Comparison of ENCODE assay signal across 21 cellular contexts in genomic region chr7:186516-187113, GRCh38. TPM values are rescaled to one million over a fixed set of nuclear protein-coding genes. Genes with fewer than 3 reads are reported as not detected.
DNase-seq lines count a peak whose midpoint lies in the region; FAIRE-seq and TF ChIP-seq lines count a peak whose summit lies in the region.
"Had no signal": no experiment of that assay in that cellular context is flagged by ENCODE, and none has a peak within 500 bp of the region (broad histone marks: within the 10 kb centered on the region; RNA-seq: fewer than 3 reads in every experiment).

No MANE protein-coding gene starts in this region.

- H3K18ac ChIP-seq in neuronal stem cell (ENCODE audit: low read length) = peak overlapping the region; percentile 81

- peak; percentile 81 for DNase-seq in RPMI7951 (ENCODE audit: low read depth)
- no peak for DNase-seq in neuronal stem cell (ENCODE audit: low spot score)
- DNase-seq in activated T-cell treated with anti-CD3 and anti-CD28 coated beads for 4 hours = no peak
- DNase-seq in endodermal cell = no peak
- no peak for DNase-seq in frontal cortex (ENCODE audit: low spot score in 2 of 2)
- no peak for DNase-seq in colonic mucosa
- DNase-seq: 8988T; C1 segment of cervical spinal cord; CD4-positive, CD25-positive, alpha-beta regulatory T cell; CD8-positive, alpha-beta memory T cell; COR-L47; DMS 273 treated with DMSO at 0.1 percent for 48 hours; DMS53; DND-41; EL; GM23248; IMR-90 had no signal

- no peak overlapping the region for H3K14ac ChIP-seq in neuronal stem cell (ENCODE audit: low read length)

- peaks cover 17% of the 10 kb centered on the region for H3K4me1 Mint-ChIP-seq in endodermal cell

- peaks cover 2% of the 10 kb centered on the region for H3K27me3 Mint-ChIP-seq in endodermal cell (ENCODE audit: insufficient read depth)

- H3K23ac ChIP-seq in neuronal stem cell (ENCODE audit: low read depth, low read length, poor library complexity) = no peak overlapping the region

- H2BK15ac ChIP-seq in neuronal stem cell (ENCODE audit: low read length) = peak overlapping the region; percentile 45

- H2AK5ac ChIP-seq in neuronal stem cell (ENCODE audit: low read depth, low read length) = peak overlapping the region; percentile 78

- H4K91ac ChIP-seq in neuronal stem cell (ENCODE audit: low read depth, low read length, poor library complexity) = no peak overlapping the region

- intact Hi-C loops in colonic mucosa (cut with DNase I) = no loop called here

- no peak for FAIRE-seq in frontal cortex (lab: Jason Lieb, UNC)
- FAIRE-seq: GM12891, H54, HTR-8/SVneo had no signal

- H3K4me3 Mint-ChIP-seq in endodermal cell = no peak overlapping the region
- H3K4me3 Mint-ChIP-seq: CD4-positive, CD25-positive, alpha-beta regulatory T cell; CD8-positive, alpha-beta memory T cell had no signal

- no peak overlapping the region for H2BK5ac ChIP-seq in neuronal stem cell (ENCODE audit: low read length)

- peak overlapping the region in 1 of 11 experiments; percentile 29; a peak in 1 of 22 replicates for H3K9ac ChIP-seq in BLaER1 treated with 17β-estradiol and CSF1 and Interleukin-3, amounts not matched to agents 10 nM and 100 nM
- H3K9ac ChIP-seq in neuronal stem cell (ENCODE audit: low read depth, low read length, poor library complexity) (no peak overlapping the region), endodermal cell (ENCODE audit: extremely low read depth, low read length, poor library complexity, severe bottlenecking) (no peak overlapping the region), colonic mucosa (ENCODE audit: low read depth in 2 of 2, low read length in 2 of 2) (no peak overlapping the region)
- H3K9ac ChIP-seq: GM23248 had no signal

- H2AFZ ChIP-seq in neuronal stem cell (ENCODE audit: low read length) = no peak overlapping the region
- H2AFZ ChIP-seq: GM23248 had no signal

- H3K9me3 Mint-ChIP-seq in endodermal cell = no peaks in the 10 kb centered on the region

- H3K27ac Mint-ChIP-seq in endodermal cell = no peak overlapping the region
- H3K27ac Mint-ChIP-seq: CD4-positive, CD25-positive, alpha-beta regulatory T cell; CD8-positive, alpha-beta memory T cell had no signal

- no CpG with 5 or more reads among the region's 26 CpGs for WGBS in neuronal stem cell (ENCODE audit: extremely low coverage in 2 of 2, insufficient read length in 2 of 2, insufficient replicate concordance in 1 of 2), 2 donors
- 92 to 93% methylated on average over 13 to 26 of the region's 26 CpGs for WGBS in endodermal cell (ENCODE audit: insufficient coverage in 1 of 2, insufficient read length in 1 of 2), 2 experiments

- no peak overlapping the region for H2BK120ac ChIP-seq in neuronal stem cell (ENCODE audit: low read depth, low read length)

- no peaks in the 10 kb centered on the region for H3K79me1 ChIP-seq in neuronal stem cell (ENCODE audit: low read depth, low read length)

- H4K20me1 ChIP-seq in BLaER1 treated with 17β-estradiol and CSF1 and Interleukin-3, amounts not matched to agents 10 nM and 100 nM = peaks cover 0 to 10% (median 0%) of the 10 kb centered on the region in 11 experiments; a peak in 4 of 22 replicates

- no peaks in the 10 kb centered on the region for H3K9me3 ChIP-seq in BLaER1 treated with 17β-estradiol and CSF1 and Interleukin-3, amounts not matched to agents 10 nM and 100 nM (replicated peaks in 1 of 11)
- H3K9me3 ChIP-seq in neuronal stem cell (replicated peaks in 1 of 2; ENCODE audit: control insufficient read depth in 2 of 2, insufficient read depth in 1 of 2, low read depth in 1 of 2, low read length in 2 of 2) = no peaks in the 10 kb centered on the region
- H3K9me3 ChIP-seq in endodermal cell (ENCODE audit: control insufficient read depth, low read length) = no peaks in the 10 kb centered on the region
- H3K9me3 ChIP-seq in colonic mucosa = no peaks in the 10 kb centered on the region

- peaks cover 0 to 8% (median 0%) of the 10 kb centered on the region in 11 experiments; a peak in 3 of 22 replicates for H3K36me3 ChIP-seq in BLaER1 treated with 17β-estradiol and CSF1 and Interleukin-3, amounts not matched to agents 10 nM and 100 nM
- H3K36me3 ChIP-seq in neuronal stem cell (replicated peaks in 1 of 2; ENCODE audit: control insufficient read depth in 2 of 2, insufficient read depth in 2 of 2, low read length in 2 of 2) (no peaks in the 10 kb centered on the region), endodermal cell (ENCODE audit: control insufficient read depth, insufficient read depth, low read length) (no peaks in the 10 kb centered on the region), colonic mucosa (no peaks in the 10 kb centered on the region)

- H3K4me3 ChIP-seq in BLaER1 treated with 17β-estradiol and CSF1 and Interleukin-3, amounts not matched to agents 10 nM and 100 nM = no peak overlapping the region
- H3K4me3 ChIP-seq in neuronal stem cell (ENCODE audit: low read length in 2 of 2) = no peak overlapping the region
- no peak overlapping the region for H3K4me3 ChIP-seq in endodermal cell (ENCODE audit: low read length)
- H3K4me3 ChIP-seq in colonic mucosa = no peak overlapping the region
- H3K4me3 ChIP-seq: GM23248 had no signal

- no peak overlapping the region for H4K8ac ChIP-seq in neuronal stem cell (ENCODE audit: low read depth, low read length)

- no peak overlapping the region for H3K4ac ChIP-seq in neuronal stem cell (ENCODE audit: low read length)

- H3K4me2 ChIP-seq in BLaER1 treated with 17β-estradiol and CSF1 and Interleukin-3, amounts not matched to agents 10 nM and 100 nM = peak overlapping the region; percentile 13 to 77 (median 68)
- H3K4me2 ChIP-seq in neuronal stem cell (ENCODE audit: insufficient read depth, low read length, poor library complexity, severe bottlenecking) = no peak overlapping the region

- H3K27ac ChIP-seq in BLaER1 treated with 17β-estradiol and CSF1 and Interleukin-3, amounts not matched to agents 10 nM and 100 nM = no peak overlapping the region
- H3K27ac ChIP-seq in neuronal stem cell (replicated peaks; ENCODE audit: low read length) (no peak overlapping the region), endodermal cell (ENCODE audit: low read depth, low read length) (no peak overlapping the region), colonic mucosa (no peak overlapping the region)
- H3K27ac ChIP-seq: GM23248 had no signal

- TF ChIP-seq CTCF in endodermal cell (conservative IDR thresholded peaks at IDR 0.05) = no peak
- TF ChIP-seq CTCF in colonic mucosa (IDR thresholded peaks at IDR 0.05) = no peak

- H3K4me1 ChIP-seq in BLaER1 treated with 17β-estradiol and CSF1 and Interleukin-3, amounts not matched to agents 10 nM and 100 nM = peaks cover 26 to 77% (median 64%) of the 10 kb centered on the region in 10 experiments
- H3K4me1 ChIP-seq in neuronal stem cell (ENCODE audit: control insufficient read depth in 2 of 2, insufficient read depth in 1 of 2, low read depth in 1 of 2, low read length in 2 of 2) (peaks cover 2 to 4% of the 10 kb centered on the region in 2 donors), endodermal cell (ENCODE audit: control insufficient read depth, insufficient read depth, low read length) (no peaks in the 10 kb centered on the region), colonic mucosa (no peaks in the 10 kb centered on the region)

- H2BK12ac ChIP-seq in neuronal stem cell (ENCODE audit: low read length) = no peak overlapping the region

- H3K36me3 Mint-ChIP-seq in endodermal cell (ENCODE audit: low read depth) = no peaks in the 10 kb centered on the region
- H3K36me3 Mint-ChIP-seq: CD4-positive, CD25-positive, alpha-beta regulatory T cell; CD8-positive, alpha-beta memory T cell had no signal

- H3K27me3 ChIP-seq in BLaER1 treated with 17β-estradiol and CSF1 and Interleukin-3, amounts not matched to agents 10 nM and 100 nM = peaks cover 0 to 27% (median 6%) of the 10 kb centered on the region in 11 experiments; a peak in 14 of 22 replicates
- H3K27me3 ChIP-seq in neuronal stem cell (ENCODE audit: control insufficient read depth in 3 of 3, insufficient read depth in 3 of 3, low read depth in 1 of 3, low read length in 3 of 3) = peaks cover 0 to 73% (median 8%) of the 10 kb centered on the region in 3 experiments
- H3K27me3 ChIP-seq in endodermal cell (ENCODE audit: control insufficient read depth, insufficient read depth, low read length, poor library complexity, severe bottlenecking) = no peaks in the 10 kb centered on the region
- peaks cover 5% of the 10 kb centered on the region for H3K27me3 ChIP-seq in colonic mucosa

RNA-seq across cellular contexts. Expression of gene FAM20C, which starts 5.8 kb away (rescaled TPM):
- 256 and 312 TPM in 2 replicates for total RNA-seq in RPMI7951 (2014; rRNA removed; shearing (Covaris generic))
- 7.3 TPM for polyA plus RNA-seq in neuronal stem cell (2013, experiment 1 of 2)
- 7.3 TPM for polyA plus RNA-seq in neuronal stem cell (2013, experiment 2 of 2)
- 10 to 100 TPM; 33.5 to 53.5 TPM for total RNA-seq in endodermal cell
- polyA plus RNA-seq in endodermal cell (2013, experiment 1 of 2) = 19.9 TPM
- 18.4 TPM for polyA plus RNA-seq in endodermal cell (2013, experiment 2 of 2)
- total RNA-seq in frontal cortex = 19.6 TPM
- total RNA-seq in colonic mucosa = 10 to 100 TPM; 18.5 to 18.9 TPM
- total RNA-seq: CD4-positive, CD25-positive, alpha-beta regulatory T cell had no signal
- polyA plus RNA-seq: CD4-positive, CD25-positive, alpha-beta regulatory T cell; CD8-positive, alpha-beta memory T cell had no signal
